Comparison of ENCODE assay signal across 20 cellular contexts in genomic region chr12:131024026-131024425, GRCh38.
DNase-seq lines count a peak whose midpoint lies in the region; ATAC-seq and TF ChIP-seq lines count a peak whose summit lies in the region.
"Had no signal": no experiment of that assay in that cellular context is flagged by ENCODE, and none has a peak within 500 bp of the region (broad histone marks: within the 10 kb centered on the region; RNA-seq: fewer than 3 reads in every experiment).

No MANE protein-coding gene starts in this region.

- peaks cover 6% of the 10 kb centered on the region for H3K27me3 Mint-ChIP-seq in chondrocyte (ENCODE audit: low read depth)

- no peaks in the 10 kb centered on the region for H3K36me3 ChIP-seq in neuronal stem cell (replicated peaks in 1 of 2; ENCODE audit: control insufficient read depth in 2 of 2, insufficient read depth in 2 of 2, low read length in 2 of 2)
- no peaks in the 10 kb centered on the region for H3K36me3 ChIP-seq in tibial nerve

- TF ChIP-seq EP300 in tibial nerve (IDR thresholded peaks at IDR 0.05), result no peak

- intact Hi-C loops in right cardiac atrium (cut with DNase I), result no loop called here
- intact Hi-C loops in left ventricle myocardium superior (cut with micrococcal nuclease), result no loop called here

- no peak overlapping the region for H3K4me3 Mint-ChIP-seq in chondrocyte (ENCODE audit: unreplicated experiment)
- H3K4me3 Mint-ChIP-seq: B cell; CD4-positive, alpha-beta memory T cell; GM23338; H9 had no signal

- peak overlapping the region; percentile 24 for H3K18ac ChIP-seq in neuronal stem cell (ENCODE audit: low read length)

- H3K14ac ChIP-seq in neuronal stem cell (ENCODE audit: low read length), result no peak overlapping the region

- H3K27ac Mint-ChIP-seq in chondrocyte (ENCODE audit: unreplicated experiment), result no peak overlapping the region
- H3K27ac Mint-ChIP-seq: B cell; CD4-positive, alpha-beta memory T cell; GM23338; H9 had no signal

- TF ChIP-seq CTCF in chondrocyte (IDR thresholded peaks at IDR 0.05) (no peak), tibial nerve (IDR thresholded peaks at IDR 0.05) (no peak)

- no peak for ATAC-seq in right cardiac atrium
- no peak for ATAC-seq in left ventricle myocardium superior
- ATAC-seq: GM23338, HCT116 had no signal

- no peak overlapping the region for H4K8ac ChIP-seq in neuronal stem cell (ENCODE audit: low read depth, low read length)

- H3K4me1 Mint-ChIP-seq in chondrocyte (ENCODE audit: low read depth), result no peaks in the 10 kb centered on the region
- H3K4me1 Mint-ChIP-seq: B cell; CD4-positive, alpha-beta memory T cell; GM23338 had no signal

- H3K9me3 ChIP-seq in right cardiac atrium (ENCODE audit: control insufficient read depth, low read length) (no peaks in the 10 kb centered on the region), neuronal stem cell (replicated peaks in 1 of 2; ENCODE audit: control insufficient read depth in 2 of 2, insufficient read depth in 1 of 2, low read depth in 1 of 2, low read length in 2 of 2) (no peaks in the 10 kb centered on the region), tibial nerve (no peaks in the 10 kb centered on the region)

- no peak overlapping the region for H2BK12ac ChIP-seq in neuronal stem cell (ENCODE audit: low read length)

- peak; percentile 9 to 29 (median 10) for DNase-seq in right cardiac atrium
- DNase-seq in left ventricle myocardium superior, result no peak
- DNase-seq in chondrocyte (ENCODE audit: low spot score), result peak; percentile 77
- no peak for DNase-seq in neuronal stem cell (ENCODE audit: low spot score)
- no peak for DNase-seq in tibial nerve (ENCODE audit: low spot score in 2 of 2)
- no peak for DNase-seq in occipital lobe (lab: John Stamatoyannopoulos, UW)
- no peak for DNase-seq in stimulated activated naive CD4-positive, alpha-beta T cell (lab: John Stamatoyannopoulos, UW)
- DNase-seq in NCI-H774 (lab: John Stamatoyannopoulos, UW), result no peak
- DNase-seq: C1 segment of cervical spinal cord; Calu3; CD4-positive, alpha-beta memory T cell; COR-L47; DMS53; DMS79 treated with DMSO at 0.1 percent for 48 hours; GF-D8; H9 had no signal

- H3K9ac ChIP-seq in neuronal stem cell (ENCODE audit: low read depth, low read length, poor library complexity), result no peak overlapping the region

- no peak overlapping the region for H3K4ac ChIP-seq in neuronal stem cell (ENCODE audit: low read length)

- no peak overlapping the region for H2BK15ac ChIP-seq in neuronal stem cell (ENCODE audit: low read length)

- no peaks in the 10 kb centered on the region for H3K79me1 ChIP-seq in neuronal stem cell (ENCODE audit: low read depth, low read length)

- H3K27ac ChIP-seq in right cardiac atrium (ENCODE audit: low read length) (no peak overlapping the region), neuronal stem cell (replicated peaks; ENCODE audit: low read length) (no peak overlapping the region), tibial nerve (peak overlapping the region in 3 of 4 donors; percentile 4 to 66 (median 36))
- H3K27ac ChIP-seq: 22Rv1 had no signal

- TF ChIP-seq POLR2A in tibial nerve (IDR thresholded peaks at IDR 0.05), result no peak

- WGBS in right cardiac atrium, result 69% methylated on average over 11 of the region's 11 CpGs
- WGBS in neuronal stem cell (ENCODE audit: extremely low coverage in 2 of 2, insufficient read length in 2 of 2, insufficient replicate concordance in 1 of 2), 2 donors, result no CpG with 5 or more reads among the region's 11 CpGs
- 61 to 71% methylated on average over 11 of the region's 11 CpGs for WGBS in tibial nerve, 2 donors

- H3K4me2 ChIP-seq in neuronal stem cell (ENCODE audit: insufficient read depth, low read length, poor library complexity, severe bottlenecking), result no peak overlapping the region
- H3K4me2 ChIP-seq: GM23338 had no signal

- H3K4me3 ChIP-seq in right cardiac atrium (ENCODE audit: low read length) (no peak overlapping the region), neuronal stem cell (ENCODE audit: low read length in 2 of 2) (no peak overlapping the region), tibial nerve (no peak overlapping the region)
- H3K4me3 ChIP-seq: GM23338 had no signal

- H3K27me3 ChIP-seq in right cardiac atrium (ENCODE audit: control insufficient read depth, insufficient read depth) (no peaks in the 10 kb centered on the region), neuronal stem cell (ENCODE audit: control insufficient read depth in 3 of 3, insufficient read depth in 3 of 3, low read depth in 1 of 3, low read length in 3 of 3) (peaks cover 0 to 46% (median 0%) of the 10 kb centered on the region in 3 experiments), tibial nerve (no peaks in the 10 kb centered on the region)

- H4K91ac ChIP-seq in neuronal stem cell (ENCODE audit: low read depth, low read length, poor library complexity), result no peak overlapping the region

- H2BK5ac ChIP-seq in neuronal stem cell (ENCODE audit: low read length), result no peak overlapping the region

- peaks cover 2% of the 10 kb centered on the region for H3K36me3 Mint-ChIP-seq in chondrocyte (ENCODE audit: low read depth)
- H3K36me3 Mint-ChIP-seq: CD4-positive, alpha-beta memory T cell had no signal

- no peak overlapping the region for H2AFZ ChIP-seq in neuronal stem cell (ENCODE audit: low read length)
- H2AFZ ChIP-seq: GM23338 had no signal

- no peak overlapping the region for H3K23ac ChIP-seq in neuronal stem cell (ENCODE audit: low read depth, low read length, poor library complexity)

- H3K4me1 ChIP-seq in right cardiac atrium (ENCODE audit: control insufficient read depth, insufficient read depth, low read length) (peaks cover 4% of the 10 kb centered on the region), neuronal stem cell (ENCODE audit: control insufficient read depth in 2 of 2, insufficient read depth in 1 of 2, low read depth in 1 of 2, low read length in 2 of 2) (no peaks in the 10 kb centered on the region), tibial nerve (peaks cover 0 to 64% (median 0%) of the 10 kb centered on the region in 4 donors)

- H2BK120ac ChIP-seq in neuronal stem cell (ENCODE audit: low read depth, low read length), result no peak overlapping the region

- H2AK5ac ChIP-seq in neuronal stem cell (ENCODE audit: low read depth, low read length), result no peak overlapping the region

- no peaks in the 10 kb centered on the region for H3K9me3 Mint-ChIP-seq in chondrocyte (ENCODE audit: low read depth)
- H3K9me3 Mint-ChIP-seq: CD4-positive, alpha-beta memory T cell; GM23338; H9 had no signal

Comparison
In these comparisons a context has a peak if more than half of its experiments do, and no peak if none do; other contexts are left out.
1. DNase-seq: peak in right cardiac atrium (3 of 3) and chondrocyte (single experiment); none in left ventricle myocardium superior (single experiment), neuronal stem cell (single experiment), tibial nerve (0 of 2), occipital lobe (single experiment), stimulated activated naive CD4-positive, alpha-beta T cell (0 of 6) and NCI-H774 (single experiment).
2. H3K27ac ChIP-seq: peak in tibial nerve (3 of 4); none in right cardiac atrium (single experiment) and neuronal stem cell (single experiment).